28 cellular contexts compared by ENCODE assay signal in genomic region chr1:56561227-56562019, GRCh38. TPM values are rescaled to one million over a fixed set of nuclear protein-coding genes. Genes with fewer than 3 reads are reported as not detected.
A peak's percentile ranks its signal among the peaks of the same experiment; 100 is the strongest.
DNase-seq lines count a peak whose midpoint lies in the region; ATAC-seq, FAIRE-seq and TF ChIP-seq lines count a peak whose summit lies in the region.
"Had no signal": no experiment of that assay in that cellular context is flagged by ENCODE, and none has a peak within 500 bp of the region (broad histone marks: within the 10 kb centered on the region; RNA-seq: fewer than 3 reads in every experiment).

No MANE protein-coding gene starts in this region.

- no peak for TF ChIP-seq POLR2A in HepG2 (IDR thresholded peaks at IDR 0.05; ENCODE audit: insufficient read depth in 1 of 2, low read depth in 2 of 2, low read length in 2 of 2)

- no peaks in the 10 kb centered on the region; the same call in 1 of the 2 replicates for H4K20me1 ChIP-seq in HepG2 (ENCODE audit: insufficient read depth, low read length)

- no peaks in the 10 kb centered on the region for H3K27me3 ChIP-seq in heart right ventricle
- no peaks in the 10 kb centered on the region for H3K27me3 ChIP-seq in MG63
- H3K27me3 ChIP-seq in HepG2 (ENCODE audit: control insufficient read depth in 1 of 2, insufficient read depth in 2 of 2, low read length in 2 of 2), result no peaks in the 10 kb centered on the region
- H3K27me3 ChIP-seq: ascending aorta, SJSA1, tibial artery had no signal

- H3K4me1 ChIP-seq in heart right ventricle (peaks cover 29 to 92% (median 78%) of the 10 kb centered on the region in 9 donors), HepG2 (ENCODE audit: insufficient read depth, low read length) (peaks cover 85% of the 10 kb centered on the region)

- FAIRE-seq in HepG2 (lab: Jason Lieb, UNC), result no peak
- FAIRE-seq: A204.1, endothelial cell of umbilical vein, GM18507 had no signal

- POLR2A ChIA-PET in HepG2 (lab: Yijun Ruan, JAX), result interaction anchor here (1.0 to 2.0 kb wide), 3 partner anchors 8 to 20 kb away, joined by 3 to 5 read pairs (median 3); no protein-coding TSS in a partner anchor

- H2AFZ ChIP-seq in HepG2 (ENCODE audit: low read length), result no peak overlapping the region
- H2AFZ ChIP-seq: parathyroid adenoma had no signal

- in situ Hi-C loops in HepG2 (cut with HindIII; ENCODE audit: extremely low pct_ligation_motif_present, low pct_unique_long_range_greater_than_20kb), result no loop called here

- 59 to 62% methylated on average over 8 of the region's 8 CpGs for WGBS in heart right ventricle, 2 donors
- 94% methylated on average over 8 of the region's 8 CpGs for WGBS in HepG2 (ENCODE audit: low lambda C conversion rate)

- no peak overlapping the region for H3K4me3 ChIP-seq in heart right ventricle
- no peak overlapping the region for H3K4me3 ChIP-seq in MG63
- no peak overlapping the region for H3K4me3 ChIP-seq in HepG2 (replicated peaks in 1 of 3; ENCODE audit: insufficient read depth in 1 of 3, low read depth in 2 of 3, low read length in 3 of 3)
- H3K4me3 ChIP-seq: ascending aorta, mucosa of descending colon, SJSA1, tibial artery had no signal

- CTCF ChIA-PET in HepG2 (lab: Yijun Ruan, JAX; ENCODE audit: low intra/inter-chr PET ratio, low total read pairs), result no interaction called here

- H3K9ac ChIP-seq in HepG2 (ENCODE audit: insufficient read depth, low read depth, low read length), result no peak overlapping the region
- H3K9ac ChIP-seq: parathyroid adenoma had no signal

- no TSS peak for BruUV-seq in HepG2 (replicated peaks; lab: Mats Ljungman, UMichigan)

- DNase-seq in heart right ventricle (no peak), left cardiac atrium (no peak), MG63 (peak; percentile 33), HepG2 (ENCODE audit: low spot score) (no peak), iPS-NIHi11 (ENCODE audit: low spot score) (no peak), NCI-H1436 treated with DMSO at 0.1 percent for 48 hours (lab: John Stamatoyannopoulos, UW) (no peak), foreskin melanocyte (no peak)
- DNase-seq: activated CD4-positive, alpha-beta memory T cell treated with anti-CD3 and anti-CD28 coated beads for 36 hours; activated naive CD8-positive, alpha-beta T cell treated with anti-CD3 and anti-CD28 coated beads for 36 hours; GDM1; glutamatergic neuron; HFFc6; mucosa of descending colon; NCI-H146; NCI-H510A; nephron progenitor cell; NK-92 treated with Interleukin-12 subunit alpha and Interleukin-12 subunit beta, amount 100 ng/mL, for 24 hours; stimulated activated naive CD8-positive, alpha-beta T cell treated with anti-CD3 and anti-CD28 coated beads, Interleukin-15, amount 100 ng/mL, for 72 hours; T-helper 1 cell; tibial artery had no signal

- H3K9me3 ChIP-seq in heart right ventricle (no peaks in the 10 kb centered on the region), MG63 (no peaks in the 10 kb centered on the region), HepG2 (ENCODE audit: low read length) (no peaks in the 10 kb centered on the region)
- H3K9me3 ChIP-seq: ascending aorta, mucosa of descending colon, SJSA1, tibial artery had no signal

- TF ChIP-seq RAD21 in HepG2 (CRISPR knock-in tag; IDR thresholded peaks at IDR 0.05), result no peak

- TF ChIP-seq CTCF in heart right ventricle (IDR thresholded peaks at IDR 0.05) (no peak), HepG2 (CRISPR knock-in tag; IDR thresholded peaks at IDR 0.05) (no peak)

- TF ChIP-seq EP300 in HepG2 (IDR thresholded peaks at IDR 0.05; ENCODE audit: low read depth in 2 of 2, low read length in 2 of 2), result no peak
- TF ChIP-seq EP300 in HepG2 (CRISPR knock-in tag; IDR thresholded peaks at IDR 0.05; ENCODE audit: borderline replicate concordance), result no peak

- intact Hi-C loops in heart right ventricle (cut with DNase I) (loop anchor here in 1 of 10 donors (5.0 kb wide), 1 partner anchor 39 kb away; no protein-coding TSS in a partner anchor), left cardiac atrium (cut with DNase I) (no loop called here), HepG2 (cut with micrococcal nuclease; ENCODE audit: unreplicated experiment) (no loop called here)

- no peak overlapping the region for H3K4me2 ChIP-seq in HepG2 (ENCODE audit: low read depth, low read length)

- H3K36me3 ChIP-seq in heart right ventricle (peaks cover 0 to 3% (median 0%) of the 10 kb centered on the region in 9 donors), MG63 (peaks cover under 1% of the 10 kb centered on the region; the same call in 1 of the 2 replicates), HepG2 (replicated peaks in 1 of 2; ENCODE audit: control insufficient read depth in 1 of 2, insufficient read depth in 2 of 2, low read length in 2 of 2) (0 out of 5 replicates have a peak, but pooled peaks cover 0 to 8% of the 10 kb centered on the region in 2 experiments)
- H3K36me3 ChIP-seq: ascending aorta, SJSA1, tibial artery had no signal

- peaks cover 93% of the 10 kb centered on the region for H3K79me2 ChIP-seq in HepG2 (ENCODE audit: insufficient read depth, low read length)

- peak overlapping the region in 8 of 10 donors; percentile 5 to 76 (median 44) for H3K27ac ChIP-seq in heart right ventricle
- H3K27ac ChIP-seq in HepG2 (ENCODE audit: extremely low read length, insufficient read depth, low read length), result no peak overlapping the region
- H3K27ac ChIP-seq: ascending aorta, parathyroid adenoma, SJSA1, tibial artery had no signal

- ATAC-seq in heart right ventricle, result peak in 6 of 8 donors; percentile 11 to 58 (median 34)
- ATAC-seq in left cardiac atrium, result no peak
- ATAC-seq in HepG2, result no peak
- ATAC-seq in HG03378 (IDR thresholded peaks at IDR 0.05; ENCODE audit: unreplicated experiment), result no peak
- ATAC-seq: mucosa of descending colon; Panc1; stimulated activated naive CD8-positive, alpha-beta T cell treated with anti-CD3 and anti-CD28 coated beads, Interleukin-15, amount 100 ng/mL, for 72 hours had no signal

TF ChIP-seq in HepG2, 621 proteins besides CTCF, POLR2A, EP300 and RAD21 (continues in another document):
- 0 out of 2 replicates have a peak, but pooled peaks have one; percentile 16 for TF ChIP-seq FOSL2 (CRISPR knock-in tag; IDR thresholded peaks at IDR 0.05)
- TF ChIP-seq, protein P1, sequence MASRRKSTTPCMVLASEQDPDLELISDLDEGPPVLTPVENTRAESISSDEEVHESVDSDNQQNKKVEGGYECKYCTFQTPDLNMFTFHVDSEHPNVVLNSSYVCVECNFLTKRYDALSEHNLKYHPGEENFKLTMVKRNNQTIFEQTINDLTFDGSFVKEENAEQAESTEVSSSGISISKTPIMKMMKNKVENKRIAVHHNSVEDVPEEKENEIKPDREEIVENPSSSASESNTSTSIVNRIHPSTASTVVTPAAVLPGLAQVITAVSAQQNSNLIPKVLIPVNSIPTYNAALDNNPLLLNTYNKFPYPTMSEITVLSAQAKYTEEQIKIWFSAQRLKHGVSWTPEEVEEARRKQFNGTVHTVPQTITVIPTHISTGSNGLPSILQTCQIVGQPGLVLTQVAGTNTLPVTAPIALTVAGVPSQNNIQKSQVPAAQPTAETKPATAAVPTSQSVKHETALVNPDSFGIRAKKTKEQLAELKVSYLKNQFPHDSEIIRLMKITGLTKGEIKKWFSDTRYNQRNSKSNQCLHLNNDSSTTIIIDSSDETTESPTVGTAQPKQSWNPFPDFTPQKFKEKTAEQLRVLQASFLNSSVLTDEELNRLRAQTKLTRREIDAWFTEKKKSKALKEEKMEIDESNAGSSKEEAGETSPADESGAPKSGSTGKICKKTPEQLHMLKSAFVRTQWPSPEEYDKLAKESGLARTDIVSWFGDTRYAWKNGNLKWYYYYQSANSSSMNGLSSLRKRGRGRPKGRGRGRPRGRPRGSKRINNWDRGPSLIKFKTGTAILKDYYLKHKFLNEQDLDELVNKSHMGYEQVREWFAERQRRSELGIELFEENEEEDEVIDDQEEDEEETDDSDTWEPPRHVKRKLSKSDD (CRISPR knock-in tag; IDR thresholded peaks at IDR 0.05; ENCODE audit: low read depth), result no peak
- no peak for TF ChIP-seq TEAD3 (CRISPR knock-in tag; optimal IDR thresholded peaks at IDR 0.05; ENCODE audit: borderline replicate concordance)

RNA-seq across cellular contexts. Expression of gene PLPP3, which starts 17.9 kb away (rescaled TPM):
- total RNA-seq in heart right ventricle, result 100 to 1,000 TPM in 2 of 10 donors, 10 to 100 TPM in 8; 59.4 to 136 (median 81.4) TPM
- 10 to 100 TPM; 16.2 to 61.2 TPM for polyA plus RNA-seq in heart right ventricle
- total RNA-seq in left cardiac atrium, result 100 to 1,000 TPM in 1 of 2 donors, 10 to 100 TPM in 1; 85.1 to 115 TPM
- 24.3 and 25.7 TPM in 2 replicates for total RNA-seq in MG63 (2014; rRNA removed; shearing (Covaris generic); ENCODE audit: low replicate concordance)
- 33.9 and 65.8 TPM in 2 replicates for total RNA-seq in HepG2 (2016; rRNA removed; fragmentation: Illumina TruSeq; extraction: Trizol)
- 11.3 and 11.6 TPM in 2 replicates for total RNA-seq in HepG2 (2016; cell fraction: cytosol; rRNA removed; fragmentation: Illumina TruSeq; extraction: Trizol; ENCODE audit: low read depth)
- 31.0 and 63.5 TPM in 2 replicates for total RNA-seq in HepG2 (2016; cell fraction: insoluble cytoplasmic fraction; rRNA removed; fragmentation: Illumina TruSeq; extraction: Trizol)
- 28.3 and 30.5 TPM in 2 replicates for total RNA-seq in HepG2 (2016; cell fraction: membrane; rRNA removed; fragmentation: Illumina TruSeq; extraction: Trizol)
- total RNA-seq in HepG2 (2016; cell fraction: nucleus; rRNA removed; fragmentation: Illumina TruSeq; extraction: Trizol), result 60.5 and 75.3 TPM in 2 replicates
- 49.7 and 51.9 TPM in 2 replicates for polyA plus RNA-seq in HepG2 (2011; rRNA removed)
- polyA plus RNA-seq in HepG2 (2011; cell fraction: cytosol; rRNA removed), result 41.9 and 47.3 TPM in 2 replicates
- polyA plus RNA-seq in HepG2 (2011; cell fraction: nucleus; rRNA removed), result 23.6 and 24.9 TPM in 2 replicates
- 37.9 and 46.4 TPM in 2 replicates for polyA plus RNA-seq in HepG2 (2012)
- 5.0 and 5.5 TPM in 2 replicates for polyA plus RNA-seq in HepG2 (2016; cell fraction: cytosol; fragmentation: Illumina TruSeq; extraction: Trizol; ENCODE audit: low read depth)
- 27.4 and 30.1 TPM in 2 replicates for polyA plus RNA-seq in HepG2 (2016; cell fraction: insoluble cytoplasmic fraction; fragmentation: Illumina TruSeq; extraction: Trizol; ENCODE audit: low read depth)
- polyA plus RNA-seq in HepG2 (2016; cell fraction: membrane; fragmentation: Illumina TruSeq; extraction: Trizol; ENCODE audit: low read depth), result 11.7 and 13.1 TPM in 2 replicates
- polyA plus RNA-seq in HepG2 (2016; cell fraction: nucleus; fragmentation: Illumina TruSeq; extraction: Trizol; ENCODE audit: insufficient read depth, low read depth), result 72.9 and 73.9 TPM in 2 replicates
- polyA minus RNA-seq in HepG2 (2011; rRNA and poly(A)+ RNA removed; ENCODE audit: low replicate concordance), result 9.4 and 102 TPM in 2 replicates
- 29.6 and 33.5 TPM in 2 replicates for polyA minus RNA-seq in HepG2 (2011; cell fraction: cytosol; rRNA and poly(A)+ RNA removed)
- polyA minus RNA-seq in HepG2 (2011; cell fraction: nucleus; rRNA and poly(A)+ RNA removed), result 47.0 and 48.1 TPM in 2 replicates
- total RNA-seq: activated CD4-positive, alpha-beta memory T cell treated with anti-CD3 and anti-CD28 coated beads for 36 hours; activated naive CD8-positive, alpha-beta T cell treated with anti-CD3 and anti-CD28 coated beads for 36 hours had no signal

Comparison
In these comparisons a context has a peak if more than half of its experiments do, and no peak if none do; other contexts are left out.
1. ATAC-seq: peak in heart right ventricle (6 of 8); none in left cardiac atrium (0 of 2), HepG2 (single experiment) and HG03378 (single experiment).